Comparison of ENCODE assay signal across 8 cellular contexts in the genomic region with DNA sequence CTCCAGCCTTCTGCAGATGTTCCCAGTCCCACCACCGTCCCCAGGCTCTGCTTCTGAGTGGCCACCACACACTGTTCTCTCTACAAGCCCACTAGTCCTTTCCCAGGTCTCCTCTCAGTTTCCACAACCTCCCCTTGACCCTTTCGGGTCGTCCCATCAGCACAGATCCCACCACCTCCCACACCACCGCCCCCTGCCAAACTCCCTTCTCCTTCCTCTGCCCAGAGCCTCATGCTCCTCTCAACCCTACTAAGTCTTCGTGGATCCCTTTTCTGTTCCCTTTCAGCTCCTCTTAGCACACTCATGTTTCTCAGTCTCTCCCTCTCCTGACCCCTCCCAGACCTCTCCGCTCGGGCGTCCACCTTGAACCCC. TPM values are rescaled to one million over a fixed set of nuclear protein-coding genes. Genes with fewer than 3 reads are reported as not detected.
DNase-seq lines count a peak whose midpoint lies in the region; ATAC-seq and TF ChIP-seq lines count a peak whose summit lies in the region.

No MANE protein-coding gene starts in this region.

- no peaks in the 10 kb centered on the region for H3K27me3 Mint-ChIP-seq in neural crest cell (ENCODE audit: low read depth)

- peak overlapping the region in 4 of 11 experiments; percentile 28 to 98 (median 66); a peak in 4 of 22 replicates for H3K27ac ChIP-seq in BLaER1 treated with 17β-estradiol and CSF1 and Interleukin-3, amounts not matched to agents 10 nM and 100 nM
- peak overlapping the region in 48 of 59 donors; percentile 8 to 99 (median 82) for H3K27ac ChIP-seq in dorsolateral prefrontal cortex
- no peak overlapping the region for H3K27ac ChIP-seq in brain microvascular endothelial cell

- H3K9ac ChIP-seq in BLaER1 treated with 17β-estradiol and CSF1 and Interleukin-3, amounts not matched to agents 10 nM and 100 nM: peak overlapping the region; percentile 92 to 99 (median 94); a peak in 20 of 22 replicates

- peaks cover 33% of the 10 kb centered on the region for H3K4me1 Mint-ChIP-seq in neural crest cell

- no peak for DNase-seq in NB4 (ENCODE audit: low read depth)
- DNase-seq in dorsolateral prefrontal cortex: no peak
- DNase-seq in neural crest cell (ENCODE audit: low read depth, low spot score): no peak
- no peak for DNase-seq in anterior cingulate cortex (lab: John Stamatoyannopoulos, UW)
- DNase-seq in omental fat pad (ENCODE audit: low spot score): no peak
- no peak for DNase-seq in brain microvascular endothelial cell
- no peak for DNase-seq in effector CD4-positive, alpha-beta T cell

- peak overlapping the region; percentile 99 for H3K4me3 Mint-ChIP-seq in neural crest cell

- H3K9me3 ChIP-seq in BLaER1 treated with 17β-estradiol and CSF1 and Interleukin-3, amounts not matched to agents 10 nM and 100 nM (replicated peaks in 1 of 11): no peaks in the 10 kb centered on the region

- H4K20me1 ChIP-seq in BLaER1 treated with 17β-estradiol and CSF1 and Interleukin-3, amounts not matched to agents 10 nM and 100 nM: peaks cover 56 to 74% (median 66%) of the 10 kb centered on the region in 11 experiments

- H3K4me2 ChIP-seq in BLaER1 treated with 17β-estradiol and CSF1 and Interleukin-3, amounts not matched to agents 10 nM and 100 nM: peak overlapping the region; percentile 89 to 100 (median 98)

- H3K36me3 Mint-ChIP-seq in neural crest cell (ENCODE audit: low read depth): no peaks in the 10 kb centered on the region

- H3K36me3 ChIP-seq in BLaER1 treated with 17β-estradiol and CSF1 and Interleukin-3, amounts not matched to agents 10 nM and 100 nM: peaks cover 0 to 29% (median 10%) of the 10 kb centered on the region in 11 experiments; a peak in 12 of 22 replicates
- H3K36me3 ChIP-seq in brain microvascular endothelial cell (replicated peaks): peaks cover 3% of the 10 kb centered on the region

- no peaks in the 10 kb centered on the region for H3K9me3 Mint-ChIP-seq in neural crest cell

- TF ChIP-seq CTCF in NB4 (IDR thresholded peaks at IDR 0.05; ENCODE audit: low read depth, low read length) (no peak), dorsolateral prefrontal cortex (IDR thresholded peaks at IDR 0.05 in 54 of 56, conservative IDR thresholded peaks at IDR 0.05 in 2 of 56; ENCODE audit: low read depth in 1 of 56, partially characterized antibody in 56 of 56) (no peak), neural crest cell (conservative IDR thresholded peaks at IDR 0.05) (no peak), omental fat pad (IDR thresholded peaks at IDR 0.05) (no peak), brain microvascular endothelial cell (IDR thresholded peaks at IDR 0.05; ENCODE audit: low read depth, low read length, missing control alignments) (no peak)

- H3K4me3 ChIP-seq in BLaER1 treated with 17β-estradiol and CSF1 and Interleukin-3, amounts not matched to agents 10 nM and 100 nM: peak overlapping the region in 6 of 10 experiments; percentile 4 to 97 (median 95); a peak in 7 of 20 replicates
- H3K4me3 ChIP-seq in NB4 (ENCODE audit: low read depth, low read length) (peak overlapping the region; percentile 84), dorsolateral prefrontal cortex (peak overlapping the region in 52 of 59 donors; percentile 5 to 100 (median 96)), brain microvascular endothelial cell (ENCODE audit: low read depth, low read length) (no peak overlapping the region)

- intact Hi-C loops in dorsolateral prefrontal cortex (cut with DNase I): loop anchor here in 1 of 2 donors (10.0 kb wide), 1 partner anchor 238 kb away; a partner anchor contains a TSS

- peak overlapping the region; percentile 29 for H3K27ac Mint-ChIP-seq in neural crest cell (ENCODE audit: unreplicated experiment)

- in situ Hi-C loops in brain microvascular endothelial cell (cut with HindIII; ENCODE audit: low pct_ligation_motif_present, low sequenced_read_pairs): no loop called here

- no peak for ATAC-seq in omental fat pad (ENCODE audit: low FRiP score)

- H3K4me1 ChIP-seq in BLaER1 treated with 17β-estradiol and CSF1 and Interleukin-3, amounts not matched to agents 10 nM and 100 nM: peaks cover 55 to 85% (median 70%) of the 10 kb centered on the region in 10 experiments

- H3K27me3 ChIP-seq in BLaER1 treated with 17β-estradiol and CSF1 and Interleukin-3, amounts not matched to agents 10 nM and 100 nM: peaks cover 0 to 20% (median 15%) of the 10 kb centered on the region in 11 experiments; a peak in 19 of 22 replicates
- H3K27me3 ChIP-seq in dorsolateral prefrontal cortex (no peaks in the 10 kb centered on the region), brain microvascular endothelial cell (replicated peaks) (no peaks in the 10 kb centered on the region)

- TF ChIP-seq POLR2A in NB4 (IDR thresholded peaks at IDR 0.05; ENCODE audit: extremely low read depth, insufficient read length): no peak

RNA-seq across cellular contexts. Expression of a gene that starts 1.9 kb away (rescaled TPM):
- total RNA-seq in dorsolateral prefrontal cortex (100 to 1,000 TPM; 102 to 294 (median 206) TPM), neural crest cell (67.2 and 69.2 TPM in 2 replicates), omental fat pad (10 to 100 TPM; 77.5 to 83.6 (median 81.0) TPM)

RNA-seq across cellular contexts. Expression of a gene that starts 28.9 kb away (rescaled TPM):
- 10 to 100 TPM in 119 of 120 experiments, 1 to 10 TPM in 1; 9.5 to 40.3 (median 18.4) TPM for total RNA-seq in dorsolateral prefrontal cortex
- 30.0 and 30.2 TPM in 2 replicates for total RNA-seq in neural crest cell
- total RNA-seq in omental fat pad: 1 to 10 TPM; 4.4 to 7.6 (median 5.5) TPM

RNA-seq across cellular contexts. Expression of a gene that starts 41.2 kb away (rescaled TPM):
- total RNA-seq in dorsolateral prefrontal cortex: 100 to 1,000 TPM in 69 of 120 experiments, 10 to 100 TPM in 51; 22.2 to 179 (median 105) TPM
- 0.61 and 0.70 TPM in 2 replicates for total RNA-seq in neural crest cell
- total RNA-seq in omental fat pad: 1 to 10 TPM in 1 of 4 donors, under 1 TPM in 2, not detected in 1; 0.19 to 1.4 (median 0.47) TPM

Comparison
In these comparisons a context has a peak if more than half of its experiments do, and no peak if none do; other contexts are left out.
1. RNA of a gene that starts 41.2 kb away (total RNA-seq): 22.2 to 179 TPM in dorsolateral prefrontal cortex; 0.61 to 0.70 TPM in neural crest cell and 0.19 to 1.4 TPM in omental fat pad; every median in the first group is over 4 times any median in the second.